Comparison of ENCODE assay signal across 8 cellular contexts in genomic region chr4:147616849-147617172, GRCh38. TPM values are rescaled to one million over a fixed set of nuclear protein-coding genes. Genes with fewer than 3 reads are reported as not detected.
DNase-seq lines count a peak whose midpoint lies in the region; ATAC-seq, FAIRE-seq and TF ChIP-seq lines count a peak whose summit lies in the region.

No MANE protein-coding gene starts in this region.

- H3K27ac ChIP-seq in liver (ENCODE audit: low read depth in 1 of 2, low read length in 2 of 2) (peak overlapping the region in 1 of 2 donors; percentile 59), vagina (peak overlapping the region; percentile 71)

- peak overlapping the region; percentile 95 for H3K4me3 Mint-ChIP-seq in activated naive CD8-positive, alpha-beta T cell

- TF ChIP-seq RAD21 in liver (IDR thresholded peaks at IDR 0.05), result no peak

- TF ChIP-seq CTCF in liver (IDR thresholded peaks at IDR 0.05; ENCODE audit: low read depth, low read length, missing input control) (no peak), vagina (IDR thresholded peaks at IDR 0.05) (no peak), GM13976 (IDR thresholded peaks at IDR 0.05; ENCODE audit: borderline replicate concordance, control extremely low read depth, extremely low read depth, insufficient read depth, missing control alignments) (no peak), D721Med (IDR thresholded peaks at IDR 0.05; ENCODE audit: insufficient read depth, missing control alignments) (no peak)

- H3K36me3 ChIP-seq in liver (ENCODE audit: control insufficient read depth in 4 of 4, insufficient read depth in 3 of 4, low read depth in 1 of 4, low read length in 3 of 4) (peaks cover 0 to 5% (median 2%) of the 10 kb centered on the region in 4 donors), vagina (no peaks in the 10 kb centered on the region)

- TF ChIP-seq POLR2A in vagina (IDR thresholded peaks at IDR 0.05), result no peak

- peaks cover 3% of the 10 kb centered on the region for H3K27me3 Mint-ChIP-seq in activated naive CD8-positive, alpha-beta T cell

- H3K4me3 ChIP-seq in liver (ENCODE audit: low read depth in 1 of 3, low read length in 3 of 3), result peak overlapping the region; percentile 74 to 94 (median 74)
- H3K4me3 ChIP-seq in vagina, result peak overlapping the region; percentile 57 to 90

- H3K27me3 ChIP-seq in liver (ENCODE audit: control insufficient read depth in 4 of 4, insufficient read depth in 4 of 4, low read length in 3 of 4) (no peaks in the 10 kb centered on the region), vagina (no peaks in the 10 kb centered on the region)

- H3K27ac Mint-ChIP-seq in activated naive CD8-positive, alpha-beta T cell, result peak overlapping the region; percentile 90

- DNase-seq in vagina (ENCODE audit: extremely low spot score in 2 of 2) (no peak), GM13976 (ENCODE audit: low spot score) (no peak), D721Med (ENCODE audit: insufficient read length, low spot score) (no peak)

- peaks cover 7% of the 10 kb centered on the region for H3K36me3 Mint-ChIP-seq in activated naive CD8-positive, alpha-beta T cell

- H3K4me1 ChIP-seq in liver (ENCODE audit: control insufficient read depth in 4 of 4, insufficient read depth in 4 of 4, low read length in 3 of 4) (peaks cover 7 to 24% (median 15%) of the 10 kb centered on the region in 4 donors), vagina (peaks cover 40% of the 10 kb centered on the region)

- intact Hi-C loops in vagina (cut with DNase I), result no loop called here

- peaks cover 30% of the 10 kb centered on the region for H3K4me1 Mint-ChIP-seq in activated naive CD8-positive, alpha-beta T cell (ENCODE audit: low read depth)

- in situ Hi-C loops in GM13976 (cut with MboI; ENCODE audit: low sequenced_read_pairs, unreplicated experiment), result no loop called here

- peak; percentile 4 for ATAC-seq in GM19025 (IDR thresholded peaks at IDR 0.05; ENCODE audit: low read depth, unreplicated experiment)
- peak; percentile 7 for ATAC-seq in HG02981 (IDR thresholded peaks at IDR 0.05; ENCODE audit: unreplicated experiment)
- ATAC-seq in activated CD4-positive, CD25-positive, alpha-beta regulatory T cell treated with anti-CD3 and anti-CD28 coated beads, Interleukin-2, amount 50 U/mL, for 24 hours, result no peak

- H3K9ac ChIP-seq in liver (ENCODE audit: low read depth in 1 of 2, low read length in 2 of 2), result no peak overlapping the region

- H3K9me3 Mint-ChIP-seq in activated naive CD8-positive, alpha-beta T cell (ENCODE audit: low read depth), result no peaks in the 10 kb centered on the region

- FAIRE-seq in D721Med (lab: Jason Lieb, UNC), result no peak

- H3K9me3 ChIP-seq in liver (ENCODE audit: control insufficient read depth in 4 of 4, low read length in 3 of 4) (no peaks in the 10 kb centered on the region), vagina (no peaks in the 10 kb centered on the region)

- WGBS in liver, result 32% methylated on average over 6 of the region's 6 CpGs

TF ChIP-seq in liver, 16 proteins besides CTCF, POLR2A, EP300 and RAD21:
- TF ChIP-seq FOXA1 (IDR thresholded peaks at IDR 0.05), result no peak
- TF ChIP-seq EGR1 (IDR thresholded peaks at IDR 0.05; ENCODE audit: low read depth in 2 of 2), result peak in 1 of 2 donors; percentile 13

RNA-seq across cellular contexts. Expression of gene TMEM184C, which starts 0.4 kb away (rescaled TPM):
- 10 to 100 TPM; 14.2 to 31.4 TPM for total RNA-seq in liver
- polyA plus RNA-seq in liver, result 10 to 100 TPM in 1 of 2 donors, 1 to 10 TPM in 1; 9.1 to 12.6 TPM
- total RNA-seq in vagina, result 25.0 TPM

Comparison
In these comparisons a context has a peak if more than half of its experiments do, and no peak if none do; other contexts are left out.
1. ATAC-seq: peak in GM19025 (single experiment) and HG02981 (single experiment); none in activated CD4-positive, CD25-positive, alpha-beta regulatory T cell treated with anti-CD3 and anti-CD28 coated beads, Interleukin-2, amount 50 U/mL, for 24 hours (0 of 2).